ENCODE assay signal across 8 cellular contexts in the genomic region with DNA sequence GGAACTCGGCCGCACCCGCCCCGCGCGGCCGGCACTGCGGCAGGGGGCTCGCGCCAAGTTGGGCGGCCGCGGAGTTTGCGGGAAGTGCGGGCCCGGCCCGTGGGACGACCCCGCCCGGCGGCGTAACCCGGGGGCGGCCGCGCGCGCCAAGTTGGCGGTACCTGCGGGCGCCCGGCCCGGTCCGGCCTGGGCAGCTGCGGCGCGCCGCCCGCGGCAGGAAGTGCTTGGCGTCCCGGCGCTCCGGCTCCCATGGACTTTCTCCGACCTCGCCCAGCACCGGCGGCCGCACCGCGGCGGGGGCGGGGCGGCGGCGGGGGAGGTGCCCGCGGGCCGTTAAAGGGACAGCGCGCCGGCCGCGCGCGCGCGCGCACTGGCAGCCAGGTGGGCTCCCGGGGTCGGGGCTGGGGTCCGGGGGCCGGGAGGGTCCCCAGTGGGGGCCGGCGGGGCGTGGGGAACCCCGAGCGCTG. TPM values are rescaled to one million over a fixed set of nuclear protein-coding genes. Genes with fewer than 3 reads are reported as not detected.
A peak's percentile ranks its signal among the peaks of the same experiment; 100 is the strongest.
DNase-seq lines count a peak whose midpoint lies in the region; ATAC-seq, FAIRE-seq and TF ChIP-seq lines count a peak whose summit lies in the region.

Gene NACC2 (minus strand): TSS at position 262 of the 467 bp plus-strand sequence. CDS start 44,768 bp downstream, outside the sequence.

- no peak for TF ChIP-seq CTCF in Peyer's patch (IDR thresholded peaks at IDR 0.05)
- no peak for TF ChIP-seq CTCF in bronchial epithelial cell (IDR thresholded peaks at IDR 0.05; ENCODE audit: insufficient read depth, low read length, severe bottlenecking)
- no peak for TF ChIP-seq CTCF in spleen (IDR thresholded peaks at IDR 0.05 in 8 of 11, conservative IDR thresholded peaks at IDR 0.05 in 3 of 11)

- no peaks in the 10 kb centered on the region for H3K9me3 Mint-ChIP-seq in activated CD4-positive, alpha-beta T cell treated with anti-CD3 and anti-CD28 coated beads, Interleukin-2, amount 10 ng/mL, durations not matched to agents 24 days and 14 days

- FAIRE-seq in bronchial epithelial cell (lab: Jason Lieb, UNC): no peak

- no peaks in the 10 kb centered on the region for H3K36me3 Mint-ChIP-seq in activated CD4-positive, alpha-beta T cell treated with anti-CD3 and anti-CD28 coated beads, Interleukin-2, amount 10 ng/mL, durations not matched to agents 24 days and 14 days (ENCODE audit: low read depth)

- peak within 1 kb of the TSS; percentile 63 to 99 (median 76) for H3K4me3 ChIP-seq in Peyer's patch
- peak within 1 kb of the TSS; percentile 79 for H3K4me3 ChIP-seq in bronchial epithelial cell (ENCODE audit: low read depth, low read length)
- peak within 1 kb of the TSS; percentile 62 to 94 (median 84) for H3K4me3 ChIP-seq in spleen

- H3K27ac Mint-ChIP-seq in activated CD4-positive, alpha-beta T cell treated with anti-CD3 and anti-CD28 coated beads, Interleukin-2, amount 10 ng/mL, durations not matched to agents 24 days and 14 days: no peak within 1 kb of the TSS

- peaks cover 15% of the 10 kb centered on the region for H3K27me3 Mint-ChIP-seq in activated CD4-positive, alpha-beta T cell treated with anti-CD3 and anti-CD28 coated beads, Interleukin-2, amount 10 ng/mL, durations not matched to agents 24 days and 14 days

- ATAC-seq in GM18861 (IDR thresholded peaks at IDR 0.05; ENCODE audit: unreplicated experiment): no peak

- TF ChIP-seq POLR2A in Peyer's patch (IDR thresholded peaks at IDR 0.05) (peak in 1 of 2 donors; percentile 83), spleen (IDR thresholded peaks at IDR 0.05) (peak in 1 of 3 donors; percentile 42)

- H3K36me3 ChIP-seq in Peyer's patch (peaks cover 0 to 5% (median 0%) of the 10 kb centered on the region in 3 donors), bronchial epithelial cell (ENCODE audit: control insufficient read depth, insufficient read depth, low read length) (peaks cover 3% of the 10 kb centered on the region), spleen (peaks cover 0 to 12% (median 0%) of the 10 kb centered on the region in 6 donors)

- WGBS in spleen, 5 donors: 0 to 8% (median 1%) methylated on average over 2 to 78 of the region's 78 CpGs

- H3K4me3 Mint-ChIP-seq in activated CD4-positive, alpha-beta T cell treated with anti-CD3 and anti-CD28 coated beads, Interleukin-2, amount 10 ng/mL, durations not matched to agents 24 days and 14 days: peak within 1 kb of the TSS; percentile 68

- H3K27ac ChIP-seq in Peyer's patch: peak within 1 kb of the TSS; percentile 79 to 95 (median 87)
- peak within 1 kb of the TSS; percentile 74 to 95 (median 92) for H3K27ac ChIP-seq in spleen

- no peaks in the 10 kb centered on the region for H3K9me3 ChIP-seq in Peyer's patch
- no peaks in the 10 kb centered on the region for H3K9me3 ChIP-seq in spleen

- H3K4me1 ChIP-seq in Peyer's patch: peaks cover 0 to 54% (median 2%) of the 10 kb centered on the region in 4 donors
- peaks cover 26 to 72% (median 65%) of the 10 kb centered on the region in 6 donors for H3K4me1 ChIP-seq in spleen

- no peaks in the 10 kb centered on the region for H3K27me3 ChIP-seq in Peyer's patch
- peaks cover 3% of the 10 kb centered on the region for H3K27me3 ChIP-seq in bronchial epithelial cell (ENCODE audit: control insufficient read depth, insufficient read depth, low read length)
- peaks cover 0 to 50% (median 0%) of the 10 kb centered on the region in 7 donors for H3K27me3 ChIP-seq in spleen (replicated peaks in 1 of 7)

- intact Hi-C loops in activated CD4-positive, alpha-beta T cell treated with anti-CD3 and anti-CD28 coated beads, Interleukin-2, amount 10 ng/mL, durations not matched to agents 24 days and 14 days (cut with micrococcal nuclease): loop anchor here (1.0 to 2.0 kb wide), 2 partner anchors 14 to 24 kb away; partner anchors contain the start of gene TMEM250
- intact Hi-C loops in spleen (cut with DNase I; ENCODE audit: low total_unique reads): no loop called here

- DNase-seq in activated CD4-positive, alpha-beta T cell treated with anti-CD3 and anti-CD28 coated beads, Interleukin-2, amount 10 ng/mL, durations not matched to agents 24 days and 14 days: peak; percentile 82
- DNase-seq in activated CD4-positive, alpha-beta T cell treated with anti-CD3 and anti-CD28 coated beads for 4 hours: no peak
- DNase-seq in Peyer's patch: peak in 2 of 3 donors; percentile 84 to 88
- DNase-seq in bronchial epithelial cell (ENCODE audit: low read depth): peak; percentile 28
- DNase-seq in iris pigment epithelial cell (ENCODE audit: low read depth): peak; percentile 79
- DNase-seq in spleen: peak; percentile 90
- no peak for DNase-seq in cerebellar cortex (ENCODE audit: low spot score)

- H3K4me1 Mint-ChIP-seq in activated CD4-positive, alpha-beta T cell treated with anti-CD3 and anti-CD28 coated beads, Interleukin-2, amount 10 ng/mL, durations not matched to agents 24 days and 14 days: peaks cover 4% of the 10 kb centered on the region

RNA-seq across cellular contexts. Expression of gene NACC2, which starts in this region (rescaled TPM):
- total RNA-seq in activated CD4-positive, alpha-beta T cell treated with anti-CD3 and anti-CD28 coated beads, Interleukin-2, amount 10 ng/mL, durations not matched to agents 24 days and 14 days: 3.2 and 3.6 TPM in 2 replicates
- total RNA-seq in Peyer's patch: 10 to 100 TPM in 3 of 4 donors, 1 to 10 TPM in 1; 8.3 to 24.3 (median 23.1) TPM
- 7.6 and 14.0 TPM in 2 replicates for total RNA-seq in bronchial epithelial cell
- 10 to 100 TPM; 17.0 to 34.9 (median 26.5) TPM for total RNA-seq in spleen
- 1 to 10 TPM; 2.1 to 7.9 (median 2.4) TPM for polyA plus RNA-seq in spleen

Comparison
In these comparisons a context has a peak if more than half of its experiments do, and no peak if none do; other contexts are left out.
1. DNase-seq: peak in activated CD4-positive, alpha-beta T cell treated with anti-CD3 and anti-CD28 coated beads, Interleukin-2, amount 10 ng/mL, durations not matched to agents 24 days and 14 days (single experiment), Peyer's patch (2 of 3), bronchial epithelial cell (single experiment), iris pigment epithelial cell (single experiment) and spleen (single experiment); none in activated CD4-positive, alpha-beta T cell treated with anti-CD3 and anti-CD28 coated beads for 4 hours (0 of 2) and cerebellar cortex (single experiment).
2. Peak in every context shown above with its lines, with median percentiles within 50 percentile points of each other: H3K4me3 ChIP-seq.